20 cellular contexts compared by ENCODE assay signal in the genomic region with DNA sequence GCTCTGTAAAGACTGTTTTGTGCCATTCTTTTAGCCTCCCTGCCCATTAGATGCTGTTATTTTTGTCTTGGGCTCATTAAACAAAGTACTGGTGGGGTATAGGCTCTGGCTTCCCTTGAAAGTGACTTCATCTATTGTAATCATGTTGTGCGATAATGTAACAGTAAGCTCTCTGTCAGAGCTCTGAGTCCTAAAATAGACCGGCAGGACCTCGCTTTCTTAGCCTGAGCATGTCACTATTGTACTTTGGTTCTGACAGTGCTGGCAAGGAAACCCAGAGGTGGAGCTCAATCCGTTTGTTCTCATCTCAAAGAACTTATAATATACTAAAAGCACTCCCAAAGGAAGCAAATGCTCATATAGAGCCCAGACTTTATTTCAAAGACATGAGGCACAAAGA.
"Had no signal": no experiment of that assay in that cellular context is flagged by ENCODE, and none has a peak within 500 bp of the region (broad histone marks: within the 10 kb centered on the region; RNA-seq: fewer than 3 reads in every experiment).

No MANE protein-coding gene starts in this region.

- H3K9me3 Mint-ChIP-seq: activated naive CD8-positive, alpha-beta T cell treated with anti-CD3 and anti-CD28 coated beads, Interleukin-2, amount 10 ng/mL, durations not matched to agents 7 days and 5 days; activated T-helper 1 cell treated with anti-CD3 and anti-CD28 coated beads, Interleukin-12 subunit alpha, Interleukin-12 subunit beta, Interleukin-2, Interleukin-4 antibody, amounts not matched to agents 30 ng/mL and 10 ng/mL and 1 ng/mL, durations not matched to agents 14 hours and 24 hours and 36 hours; naive thymus-derived CD8-positive, alpha-beta T cell; type B pancreatic cell had no signal

- H3K36me3 ChIP-seq: cardiac muscle cell, colonic mucosa, gastrocnemius medialis, right atrium auricular region, SJSA1, suprapubic skin had no signal

- H3K27me3 Mint-ChIP-seq: activated naive CD8-positive, alpha-beta T cell treated with anti-CD3 and anti-CD28 coated beads, Interleukin-2, amount 10 ng/mL, durations not matched to agents 7 days and 5 days had no signal

- ATAC-seq: gastrocnemius medialis; left lobe of liver; naive thymus-derived CD8-positive, alpha-beta T cell had no signal

- H3K36me3 Mint-ChIP-seq: activated naive CD8-positive, alpha-beta T cell treated with anti-CD3 and anti-CD28 coated beads, Interleukin-2, amount 10 ng/mL, durations not matched to agents 7 days and 5 days; naive thymus-derived CD8-positive, alpha-beta T cell; type B pancreatic cell had no signal

- H3K27ac Mint-ChIP-seq: activated naive CD8-positive, alpha-beta T cell treated with anti-CD3 and anti-CD28 coated beads, Interleukin-2, amount 10 ng/mL, durations not matched to agents 7 days and 5 days; activated T-helper 1 cell treated with anti-CD3 and anti-CD28 coated beads, Interleukin-12 subunit alpha, Interleukin-12 subunit beta, Interleukin-2, Interleukin-4 antibody, amounts not matched to agents 30 ng/mL and 10 ng/mL and 1 ng/mL, durations not matched to agents 14 hours and 24 hours and 36 hours; naive thymus-derived CD8-positive, alpha-beta T cell; type B pancreatic cell had no signal

- H3K4me1 ChIP-seq: colonic mucosa, gastrocnemius medialis, right atrium auricular region, SJSA1, suprapubic skin had no signal

- H3K9me3 ChIP-seq: colonic mucosa, gastrocnemius medialis, right atrium auricular region, SJSA1, suprapubic skin had no signal

- H3K27me3 ChIP-seq: cardiac muscle cell, colonic mucosa, right atrium auricular region, SJSA1 had no signal

- DNase-seq: activated CD4-positive, CD25-positive, alpha-beta regulatory T cell treated with anti-CD3 and anti-CD28 coated beads, Interleukin-2, amount 50 U/mL, for 72 hours; activated naive CD4-positive, alpha-beta T cell; activated naive CD8-positive, alpha-beta T cell treated with anti-CD3 and anti-CD28 coated beads, Interleukin-2, amount 10 ng/mL, durations not matched to agents 7 days and 5 days; aorta; colonic mucosa; effector CD4-positive, alpha-beta T cell; gastrocnemius medialis; islet precursor cell; naive thymus-derived CD8-positive, alpha-beta T cell; stimulated activated CD4-positive, alpha-beta T cell treated with anti-CD3 and anti-CD28 coated beads, Interleukin-15, amount 100 ng/mL, for 24 hours; stimulated activated CD4-positive, alpha-beta T cell treated with anti-CD3 and anti-CD28 coated beads, Interleukin-4, amount 100 ng/mL, for 24 hours; stimulated activated naive CD4-positive, alpha-beta T cell treated with Interleukin-2 at 50 U/mL for 16 hours had no signal

- H3K27ac ChIP-seq: cardiac muscle cell, colonic mucosa, gastrocnemius medialis, right atrium auricular region, SJSA1, skin epidermis, suprapubic skin had no signal

- H3K4me3 Mint-ChIP-seq: activated naive CD8-positive, alpha-beta T cell treated with anti-CD3 and anti-CD28 coated beads, Interleukin-2, amount 10 ng/mL, durations not matched to agents 7 days and 5 days; activated T-helper 1 cell treated with anti-CD3 and anti-CD28 coated beads, Interleukin-12 subunit alpha, Interleukin-12 subunit beta, Interleukin-2, Interleukin-4 antibody, amounts not matched to agents 30 ng/mL and 10 ng/mL and 1 ng/mL, durations not matched to agents 14 hours and 24 hours and 36 hours; naive thymus-derived CD8-positive, alpha-beta T cell; type B pancreatic cell had no signal

- H3K4me1 Mint-ChIP-seq: activated naive CD8-positive, alpha-beta T cell treated with anti-CD3 and anti-CD28 coated beads, Interleukin-2, amount 10 ng/mL, durations not matched to agents 7 days and 5 days; naive thymus-derived CD8-positive, alpha-beta T cell had no signal

- H3K4me3 ChIP-seq: cardiac muscle cell, colonic mucosa, gastrocnemius medialis, right atrium auricular region, SJSA1, skin epidermis, suprapubic skin had no signal
